In genomic region chr19:55461974-55462628, GRCh38 we compare ENCODE assay signal across 8 cellular contexts. TPM values are rescaled to one million over a fixed set of nuclear protein-coding genes. Genes with fewer than 3 reads are reported as not detected.
A peak's percentile ranks its signal among the peaks of the same experiment; 100 is the strongest.
DNase-seq lines count a peak whose midpoint lies in the region; ATAC-seq and TF ChIP-seq lines count a peak whose summit lies in the region.

No MANE protein-coding gene starts in this region.

- H3K4me3 Mint-ChIP-seq in activated T-cell treated with anti-CD3 and anti-CD28 coated beads, Interleukin-2, amount 50 U/mL, for 24 hours, result peak overlapping the region; percentile 83

- no peak for TF ChIP-seq POLR2A in esophagus muscularis mucosa (IDR thresholded peaks at IDR 0.05; ENCODE audit: low read depth)

- no peak for DNase-seq in activated T-cell treated with anti-CD3 and anti-CD28 coated beads, Interleukin-2, amount 50 U/mL, for 24 hours
- no peak for DNase-seq in activated T-cell treated with anti-CD3 and anti-CD28 coated beads, Interleukin-2, amount 50 U/mL, for 1 hour
- no peak for DNase-seq in SJSA1 (ENCODE audit: low read depth in 1 of 2, low spot score in 2 of 2)
- DNase-seq in esophagus muscularis mucosa (ENCODE audit: extremely low spot score), result no peak
- no peak for DNase-seq in SHP77 treated with DMSO at 0.1 percent for 48 hours (lab: John Stamatoyannopoulos, UW)
- no peak for DNase-seq in putamen (ENCODE audit: low spot score)

- no peaks in the 10 kb centered on the region for H3K79me2 ChIP-seq in parathyroid adenoma

- H3K4me3 ChIP-seq in SJSA1, result peak overlapping the region; percentile 59
- H3K4me3 ChIP-seq in esophagus muscularis mucosa, result peak overlapping the region; percentile 79 to 95 (median 84)
- H3K4me3 ChIP-seq in parathyroid adenoma (ENCODE audit: low read depth, low read length), result peak overlapping the region; percentile 94

- H3K27me3 ChIP-seq in SJSA1 (replicated peaks) (no peaks in the 10 kb centered on the region), esophagus muscularis mucosa (no peaks in the 10 kb centered on the region), parathyroid adenoma (ENCODE audit: control insufficient read depth, insufficient read depth, low read length) (no peaks in the 10 kb centered on the region)

- peak overlapping the region; percentile 80 for H2AFZ ChIP-seq in parathyroid adenoma

- TF ChIP-seq EP300 in esophagus muscularis mucosa (IDR thresholded peaks at IDR 0.05), result no peak

- H3K4me2 ChIP-seq in parathyroid adenoma (ENCODE audit: low read length), result peak overlapping the region; percentile 95

- TF ChIP-seq CTCF in esophagus muscularis mucosa (IDR thresholded peaks at IDR 0.05), result no peak
- TF ChIP-seq CTCF in parathyroid adenoma (IDR thresholded peaks at IDR 0.05), result no peak

- H3K9ac ChIP-seq in parathyroid adenoma, result no peak overlapping the region

- no peaks in the 10 kb centered on the region for H3K9me3 Mint-ChIP-seq in activated T-cell treated with anti-CD3 and anti-CD28 coated beads, Interleukin-2, amount 50 U/mL, for 24 hours

- ATAC-seq in GM18511 (IDR thresholded peaks at IDR 0.05; ENCODE audit: unreplicated experiment), result no peak

- H3K36me3 ChIP-seq in SJSA1, result peaks cover 3% of the 10 kb centered on the region; the same call in 1 of the 2 replicates
- H3K36me3 ChIP-seq in esophagus muscularis mucosa, result no peaks in the 10 kb centered on the region
- H3K36me3 ChIP-seq in parathyroid adenoma (ENCODE audit: control insufficient read depth, insufficient read depth, low read length), result no peaks in the 10 kb centered on the region

- H3K27ac ChIP-seq in SJSA1 (no peak overlapping the region), esophagus muscularis mucosa (replicated peaks in 1 of 4) (peak overlapping the region; percentile 88 to 96 (median 94)), parathyroid adenoma (peak overlapping the region; percentile 50)

- H3K4me1 ChIP-seq in SJSA1 (replicated peaks), result peaks cover 8% of the 10 kb centered on the region
- H3K4me1 ChIP-seq in esophagus muscularis mucosa, result peaks cover 11 to 38% (median 33%) of the 10 kb centered on the region in 4 donors
- H3K4me1 ChIP-seq in parathyroid adenoma, result peaks cover 4% of the 10 kb centered on the region

- peak overlapping the region; percentile 92 for H3K27ac Mint-ChIP-seq in activated T-cell treated with anti-CD3 and anti-CD28 coated beads, Interleukin-2, amount 50 U/mL, for 24 hours

- intact Hi-C loops in esophagus muscularis mucosa (cut with DNase I), result no loop called here

- H3K9me3 ChIP-seq in SJSA1 (replicated peaks), result no peaks in the 10 kb centered on the region
- H3K9me3 ChIP-seq in esophagus muscularis mucosa, result no peaks in the 10 kb centered on the region
- H3K9me3 ChIP-seq in parathyroid adenoma (ENCODE audit: control insufficient read depth, low read length), result no peaks in the 10 kb centered on the region

- H3K36me3 Mint-ChIP-seq in activated T-cell treated with anti-CD3 and anti-CD28 coated beads, Interleukin-2, amount 50 U/mL, for 24 hours (ENCODE audit: low read depth), result no peaks in the 10 kb centered on the region

- H3K27me3 Mint-ChIP-seq in activated T-cell treated with anti-CD3 and anti-CD28 coated beads, Interleukin-2, amount 50 U/mL, for 24 hours, result no peaks in the 10 kb centered on the region

- WGBS in esophagus muscularis mucosa, result 13% methylated on average over 27 of the region's 27 CpGs

- H3K4me1 Mint-ChIP-seq in activated T-cell treated with anti-CD3 and anti-CD28 coated beads, Interleukin-2, amount 50 U/mL, for 24 hours (ENCODE audit: low read depth), result peaks cover 22% of the 10 kb centered on the region

RNA-seq across cellular contexts. Expression of gene ISOC2, which starts 0.7 kb away (rescaled TPM):
- 71.7 and 97.3 TPM in 2 replicates for total RNA-seq in SJSA1 (2014; rRNA removed; shearing (Covaris generic))
- 100 to 1,000 TPM in 1 of 4 donors, 10 to 100 TPM in 3; 66.8 to 104 (median 77.7) TPM for total RNA-seq in esophagus muscularis mucosa

RNA-seq across cellular contexts. Expression of gene C19orf85, which starts 2.5 kb away (rescaled TPM):
- total RNA-seq in SJSA1 (2014; rRNA removed; shearing (Covaris generic)), result not detected in 2 replicates
- total RNA-seq in esophagus muscularis mucosa, result not detected

RNA-seq across cellular contexts. Expression of gene ZNF628, which starts 14.3 kb away (rescaled TPM):
- total RNA-seq in SJSA1 (2014; rRNA removed; shearing (Covaris generic)), result 1.1 and 4.1 TPM in 2 replicates
- 10 to 100 TPM in 3 of 4 donors, 1 to 10 TPM in 1; 5.1 to 16.6 (median 11.9) TPM for total RNA-seq in esophagus muscularis mucosa

RNA-seq across cellular contexts. Expression of gene SHISA7, which starts 19.0 kb away (rescaled TPM):
- not detected in 2 replicates for total RNA-seq in SJSA1 (2014; rRNA removed; shearing (Covaris generic))
- total RNA-seq in esophagus muscularis mucosa, result under 1 TPM in 2 of 4 donors, not detected in 2; under 0.01 to 0.13 TPM

RNA-seq across cellular contexts. Expression of gene NAT14, which starts 22.9 kb away (rescaled TPM):
- total RNA-seq in SJSA1 (2014; rRNA removed; shearing (Covaris generic)), result 10.9 and 12.1 TPM in 2 replicates
- total RNA-seq in esophagus muscularis mucosa, result 10 to 100 TPM in 3 of 4 donors, 1 to 10 TPM in 1; 5.8 to 14.2 (median 10.2) TPM
